ENCODE assay signal across 28 cellular contexts in genomic region chr1:87941292-87941946, GRCh38.
DNase-seq lines count a peak whose midpoint lies in the region; ATAC-seq and FAIRE-seq lines count a peak whose summit lies in the region.
"Had no signal": no experiment of that assay in that cellular context is flagged by ENCODE, and none has a peak within 500 bp of the region (broad histone marks: within the 10 kb centered on the region; RNA-seq: fewer than 3 reads in every experiment).

No MANE protein-coding gene starts in this region.

- peak; percentile 26 for FAIRE-seq in endometrium (lab: Jason Lieb, UNC)
- FAIRE-seq: GM19239, islet of Langerhans had no signal

- no peaks in the 10 kb centered on the region for H3K9me3 ChIP-seq in HUES48 (ENCODE audit: control insufficient read depth, insufficient read depth, low read length)
- H3K9me3 ChIP-seq: adrenal gland, BLaER1, ovary, SJSA1, transverse colon had no signal

- H3K36me3 Mint-ChIP-seq in immature natural killer cell: no peaks in the 10 kb centered on the region
- H3K36me3 Mint-ChIP-seq: natural killer cell, T-cell had no signal

- no peak overlapping the region for H3K27ac Mint-ChIP-seq in immature natural killer cell
- H3K27ac Mint-ChIP-seq: activated naive CD4-positive, alpha-beta T cell treated with anti-CD3 and anti-CD28 coated beads for 36 hours; activated T-helper 1 cell treated with anti-CD3 and anti-CD28 coated beads, Interleukin-12 subunit alpha, Interleukin-12 subunit beta, Interleukin-2, Interleukin-4 antibody, amounts not matched to agents 30 ng/mL and 10 ng/mL and 1 ng/mL, durations not matched to agents 14 hours and 24 hours and 36 hours; natural killer cell; T-cell had no signal

- no peak for ATAC-seq in GM21526 (IDR thresholded peaks at IDR 0.05; ENCODE audit: low FRiP score, unreplicated experiment)
- ATAC-seq: natural killer cell, T-cell had no signal

- H3K23ac ChIP-seq in mesendoderm (ENCODE audit: low read length): no peak overlapping the region

- peak overlapping the region; percentile 35 for H3K4me3 ChIP-seq in HUES48 (ENCODE audit: low read depth, low read length)
- H3K4me3 ChIP-seq in mesendoderm (ENCODE audit: low read length): no peak overlapping the region
- H3K4me3 ChIP-seq: adrenal gland, BLaER1, ovary, SJSA1, smooth muscle cell, transverse colon had no signal

- H3K4me1 Mint-ChIP-seq in immature natural killer cell: no peaks in the 10 kb centered on the region
- H3K4me1 Mint-ChIP-seq: natural killer cell, T-cell had no signal

- no peak overlapping the region for H2BK120ac ChIP-seq in mesendoderm (ENCODE audit: low read depth, low read length)

- H3K27ac ChIP-seq in HUES48 (ENCODE audit: low read depth, low read length): peak overlapping the region; percentile 43
- no peak overlapping the region for H3K27ac ChIP-seq in mesendoderm (ENCODE audit: low read depth, low read length)
- H3K27ac ChIP-seq: adrenal gland, BLaER1, brain microvascular endothelial cell, ovary, SJSA1, transverse colon had no signal

- H4K5ac ChIP-seq in mesendoderm (ENCODE audit: low read length): no peak overlapping the region

- peaks cover 0 to 2% (median 0%) of the 10 kb centered on the region in 6 donors for H3K9me3 Mint-ChIP-seq in immature natural killer cell
- H3K9me3 Mint-ChIP-seq: activated naive CD4-positive, alpha-beta T cell treated with anti-CD3 and anti-CD28 coated beads for 36 hours; activated T-helper 1 cell treated with anti-CD3 and anti-CD28 coated beads, Interleukin-12 subunit alpha, Interleukin-12 subunit beta, Interleukin-2, Interleukin-4 antibody, amounts not matched to agents 30 ng/mL and 10 ng/mL and 1 ng/mL, durations not matched to agents 14 hours and 24 hours and 36 hours; natural killer cell; T-cell had no signal

- no CpG with 5 or more reads among the region's 1 CpG for WGBS in mesendoderm (ENCODE audit: extremely low coverage, insufficient coverage, low lambda C conversion rate)

- H3K36me3 ChIP-seq in HUES48 (ENCODE audit: control insufficient read depth, insufficient read depth, low read length) (no peaks in the 10 kb centered on the region), mesendoderm (ENCODE audit: control insufficient read depth, insufficient read depth, low read length) (no peaks in the 10 kb centered on the region)
- H3K36me3 ChIP-seq: adrenal gland, BLaER1, brain microvascular endothelial cell, ovary, SJSA1, transverse colon had no signal

- no peak overlapping the region for H3K4ac ChIP-seq in mesendoderm (ENCODE audit: low read depth, low read length)

- no peak overlapping the region for H3K56ac ChIP-seq in mesendoderm (ENCODE audit: low read length)

- H3K27me3 ChIP-seq in HUES48 (ENCODE audit: control insufficient read depth, insufficient read depth, low read length) (no peaks in the 10 kb centered on the region), mesendoderm (ENCODE audit: insufficient read depth, low read length, poor library complexity) (no peaks in the 10 kb centered on the region)
- H3K27me3 ChIP-seq: adrenal gland, BLaER1, brain microvascular endothelial cell, ovary, SJSA1, transverse colon had no signal

- H3K9ac ChIP-seq in HUES48 (ENCODE audit: low read depth, low read length) (no peak overlapping the region), mesendoderm (ENCODE audit: low read length) (no peak overlapping the region)
- H3K9ac ChIP-seq: BLaER1 had no signal

- DNase-seq in DMS53 treated with DMSO at 0.1 percent for 48 hours (lab: John Stamatoyannopoulos, UW; ENCODE audit: unreplicated experiment): peak; percentile 54
- DNase-seq in mesendoderm: peak; percentile 28
- no peak for DNase-seq in amygdala (lab: John Stamatoyannopoulos, UW)
- DNase-seq in SKM-1 treated with dmso at 0.1 percent for 144 hours (lab: John Stamatoyannopoulos, UW; ENCODE audit: unreplicated experiment): no peak
- DNase-seq in immature natural killer cell: no peak
- DNase-seq: activated CD4-positive, alpha-beta T cell treated with anti-CD3 and anti-CD28 coated beads, Interleukin-2, amount 50 U/mL, for 48 hours; activated naive CD4-positive, alpha-beta T cell treated with anti-CD3 and anti-CD28 coated beads for 36 hours; adrenal gland; brain microvascular endothelial cell; DMS153; GF-D8; Kasumi-1; MV-4-11; natural killer cell; NCI-H1694 treated with DMSO at 0.1 percent for 48 hours; ovary; stimulated activated CD4-positive, alpha-beta T cell treated with anti-CD3 and anti-CD28 coated beads, Interleukin-1b, Interleukin-23, amount 100 ng/mL, for 48 hours; T-cell; transverse colon had no signal

- H3K4me1 ChIP-seq in HUES48 (ENCODE audit: control insufficient read depth, insufficient read depth, low read length): peaks cover 28% of the 10 kb centered on the region
- no peaks in the 10 kb centered on the region for H3K4me1 ChIP-seq in mesendoderm (ENCODE audit: control insufficient read depth, low read depth, low read length)
- H3K4me1 ChIP-seq: adrenal gland, BLaER1, SJSA1, transverse colon had no signal

- H2BK15ac ChIP-seq in mesendoderm (replicated peaks; ENCODE audit: low read depth): no peak overlapping the region

- H3K79me1 ChIP-seq in mesendoderm (ENCODE audit: low read length): no peaks in the 10 kb centered on the region

- H2BK5ac ChIP-seq in mesendoderm (ENCODE audit: low read length): no peak overlapping the region

- peaks cover 0 to 3% (median 2%) of the 10 kb centered on the region in 3 donors for H3K27me3 Mint-ChIP-seq in immature natural killer cell (ENCODE audit: low read depth in 3 of 3)

- no peak overlapping the region for H3K4me2 ChIP-seq in mesendoderm (ENCODE audit: low read length)
- H3K4me2 ChIP-seq: BLaER1, smooth muscle cell had no signal

- H4K8ac ChIP-seq in mesendoderm (ENCODE audit: low read depth, low read length): no peak overlapping the region

- no peak overlapping the region for H3K18ac ChIP-seq in mesendoderm (ENCODE audit: low read length)

- no peak overlapping the region for H2AK5ac ChIP-seq in mesendoderm (ENCODE audit: low read length)

- no peak overlapping the region for H3K4me3 Mint-ChIP-seq in immature natural killer cell
- H3K4me3 Mint-ChIP-seq: activated naive CD4-positive, alpha-beta T cell treated with anti-CD3 and anti-CD28 coated beads for 36 hours; activated T-helper 1 cell treated with anti-CD3 and anti-CD28 coated beads, Interleukin-12 subunit alpha, Interleukin-12 subunit beta, Interleukin-2, Interleukin-4 antibody, amounts not matched to agents 30 ng/mL and 10 ng/mL and 1 ng/mL, durations not matched to agents 14 hours and 24 hours and 36 hours; natural killer cell; T-cell had no signal

- no peaks in the 10 kb centered on the region for H3K79me2 ChIP-seq in mesendoderm (ENCODE audit: control insufficient read depth, insufficient read depth, low read length)

Comparison
In these comparisons a context has a peak if more than half of its experiments do, and no peak if none do; other contexts are left out.
1. DNase-seq: peak in DMS53 treated with DMSO at 0.1 percent for 48 hours (single experiment) and mesendoderm (single experiment); none in amygdala (0 of 56), SKM-1 treated with dmso at 0.1 percent for 144 hours (single experiment) and immature natural killer cell (0 of 3).